29 cellular contexts compared by ENCODE assay signal in the genomic region with DNA sequence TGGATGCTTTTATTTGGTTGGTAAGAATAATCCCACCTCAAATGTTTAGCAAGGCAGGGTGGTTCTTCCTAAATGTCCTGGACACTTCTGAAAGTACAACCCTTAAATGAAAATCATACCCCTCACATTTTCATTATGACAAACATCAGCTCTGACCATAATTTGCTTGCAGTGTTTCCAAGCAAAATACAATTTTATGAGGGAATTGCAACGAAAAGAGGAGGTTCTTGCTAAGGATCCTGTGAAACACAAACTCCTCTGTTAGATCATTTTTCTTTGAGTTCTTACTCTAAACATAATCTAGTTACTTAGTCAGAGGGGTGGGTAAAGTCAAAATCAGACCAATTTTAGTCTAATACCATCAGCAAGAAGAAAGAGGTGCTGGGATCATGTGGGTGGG.
"Had no signal": no experiment of that assay in that cellular context is flagged by ENCODE, and none has a peak within 500 bp of the region (broad histone marks: within the 10 kb centered on the region; RNA-seq: fewer than 3 reads in every experiment).

No MANE protein-coding gene starts in this region.

- H3K27me3 Mint-ChIP-seq: dendritic cell treated with granulocyte-macrophage colony-stimulating factor and Interleukin-4, amounts not matched to agents 40 ng/mL and 50 ng/mL, for 4 days had no signal

- H3K4me3 ChIP-seq: coronary artery, dorsolateral prefrontal cortex, gastroesophageal sphincter had no signal

- H3K36me3 ChIP-seq: brain microvascular endothelial cell, gastroesophageal sphincter had no signal

- H3K27me3 ChIP-seq: brain microvascular endothelial cell, gastroesophageal sphincter had no signal

- H3K4me1 ChIP-seq: gastroesophageal sphincter had no signal

- H3K4me1 Mint-ChIP-seq: central memory CD8-positive, alpha-beta T cell; endodermal cell; T-helper 17 cell had no signal

- ATAC-seq: activated CD4-positive, alpha-beta T cell treated with anti-CD3 and anti-CD28 coated beads for 36 hours; activated naive CD4-positive, alpha-beta T cell treated with anti-CD3 and anti-CD28 coated beads, Interleukin-2, amount 50 U/mL, for 72 hours; activated T-cell treated with anti-CD3 and anti-CD28 coated beads, Interleukin-2, amount 50 U/mL, for 72 hours; esophagus mucosa; gastroesophageal sphincter; T-helper 17 cell had no signal

- H3K4me3 Mint-ChIP-seq: activated CD4-positive, alpha-beta memory T cell treated with anti-CD3 and anti-CD28 coated beads, Interleukin-2, amount 10 ng/mL, durations not matched to agents 7 days and 5 days; activated CD4-positive, alpha-beta T cell treated with anti-CD3 and anti-CD28 coated beads for 36 hours; activated CD4-positive, alpha-beta T cell treated with anti-CD3 and anti-CD28 coated beads, Interleukin-2, amount 10 ng/mL, durations not matched to agents 24 days and 14 days; activated naive CD4-positive, alpha-beta T cell treated with anti-CD3 and anti-CD28 coated beads, Interleukin-2, amount 10 ng/mL, durations not matched to agents 7 days and 5 days; activated naive CD8-positive, alpha-beta T cell treated with anti-CD3 and anti-CD28 coated beads, Interleukin-2, amount 10 ng/mL, durations not matched to agents 7 days and 5 days; activated T-cell treated with anti-CD3 and anti-CD28 coated beads, Interleukin-2, amount 50 U/mL, for 24 hours; activated T-cell treated with anti-CD3 and anti-CD28 coated beads, Interleukin-2, amount 50 U/mL, for 72 hours; central memory CD8-positive, alpha-beta T cell; dendritic cell treated with granulocyte-macrophage colony-stimulating factor and Interleukin-4, amounts not matched to agents 40 ng/mL and 50 ng/mL, for 4 days; endodermal cell; T-helper 17 cell; T-helper 2 cell treated with Interferon-gamma antibody and Interleukin-4, amounts not matched to agents 5 μg/mL and 100 μg/mL, for 36 hours had no signal

- DNase-seq: activated CD4-positive, alpha-beta memory T cell treated with anti-CD3 and anti-CD28 coated beads, Interleukin-2, amount 10 ng/mL, durations not matched to agents 7 days and 5 days; activated CD4-positive, alpha-beta T cell treated with anti-CD3 and anti-CD28 coated beads for 36 hours; activated CD4-positive, alpha-beta T cell treated with anti-CD3 and anti-CD28 coated beads, Interleukin-2, amount 10 ng/mL, durations not matched to agents 24 days and 14 days; activated CD4-positive, CD25-positive, alpha-beta regulatory T cell; activated CD4-positive, CD25-positive, alpha-beta regulatory T cell treated with anti-CD3 and anti-CD28 coated beads, Interleukin-2, amount 50 U/mL, for 72 hours; activated CD8-positive, alpha-beta memory T cell treated with anti-CD3 and anti-CD28 coated beads, Interleukin-2, amount 50 U/mL, for 48 hours; activated gamma-delta T cell; activated naive CD4-positive, alpha-beta T cell; activated naive CD4-positive, alpha-beta T cell treated with anti-CD3 and anti-CD28 coated beads, Interleukin-2, amount 10 ng/mL, durations not matched to agents 7 days and 5 days; activated naive CD8-positive, alpha-beta T cell treated with anti-CD3 and anti-CD28 coated beads, Interleukin-2, amount 10 ng/mL, durations not matched to agents 7 days and 5 days; activated T-cell treated with anti-CD3 and anti-CD28 coated beads for 4 hours; activated T-cell treated with anti-CD3 and anti-CD28 coated beads, Interleukin-2, amount 50 U/mL, for 24 hours; activated T-cell treated with anti-CD3 and anti-CD28 coated beads, Interleukin-2, amount 50 U/mL, for 72 hours; anterior cingulate cortex; brain microvascular endothelial cell; dorsolateral prefrontal cortex; effector memory CD4-positive, alpha-beta T cell; endodermal cell; foreskin melanocyte; T-helper 1 cell; T-helper 17 cell; T1000 had no signal

- H3K27ac Mint-ChIP-seq: activated CD4-positive, alpha-beta memory T cell treated with anti-CD3 and anti-CD28 coated beads, Interleukin-2, amount 10 ng/mL, durations not matched to agents 7 days and 5 days; activated CD4-positive, alpha-beta T cell treated with anti-CD3 and anti-CD28 coated beads for 36 hours; activated CD4-positive, alpha-beta T cell treated with anti-CD3 and anti-CD28 coated beads, Interleukin-2, amount 10 ng/mL, durations not matched to agents 24 days and 14 days; activated naive CD4-positive, alpha-beta T cell treated with anti-CD3 and anti-CD28 coated beads, Interleukin-2, amount 10 ng/mL, durations not matched to agents 7 days and 5 days; activated naive CD4-positive, alpha-beta T cell treated with anti-CD3 and anti-CD28 coated beads, Interleukin-2, amount 50 U/mL, for 72 hours; activated naive CD8-positive, alpha-beta T cell treated with anti-CD3 and anti-CD28 coated beads, Interleukin-2, amount 10 ng/mL, durations not matched to agents 7 days and 5 days; activated T-cell treated with anti-CD3 and anti-CD28 coated beads, Interleukin-2, amount 50 U/mL, for 24 hours; activated T-cell treated with anti-CD3 and anti-CD28 coated beads, Interleukin-2, amount 50 U/mL, for 72 hours; dendritic cell treated with granulocyte-macrophage colony-stimulating factor and Interleukin-4, amounts not matched to agents 40 ng/mL and 50 ng/mL, for 4 days; endodermal cell; T-helper 17 cell; T-helper 2 cell treated with Interferon-gamma antibody and Interleukin-4, amounts not matched to agents 5 μg/mL and 100 μg/mL, for 36 hours had no signal

- H3K36me3 Mint-ChIP-seq: activated naive CD4-positive, alpha-beta T cell treated with anti-CD3 and anti-CD28 coated beads, Interleukin-2, amount 10 ng/mL, durations not matched to agents 7 days and 5 days had no signal

- H3K27ac ChIP-seq: brain microvascular endothelial cell, dorsolateral prefrontal cortex, gastroesophageal sphincter had no signal
